ENCODE assay signal across 8 cellular contexts in the genomic region with DNA sequence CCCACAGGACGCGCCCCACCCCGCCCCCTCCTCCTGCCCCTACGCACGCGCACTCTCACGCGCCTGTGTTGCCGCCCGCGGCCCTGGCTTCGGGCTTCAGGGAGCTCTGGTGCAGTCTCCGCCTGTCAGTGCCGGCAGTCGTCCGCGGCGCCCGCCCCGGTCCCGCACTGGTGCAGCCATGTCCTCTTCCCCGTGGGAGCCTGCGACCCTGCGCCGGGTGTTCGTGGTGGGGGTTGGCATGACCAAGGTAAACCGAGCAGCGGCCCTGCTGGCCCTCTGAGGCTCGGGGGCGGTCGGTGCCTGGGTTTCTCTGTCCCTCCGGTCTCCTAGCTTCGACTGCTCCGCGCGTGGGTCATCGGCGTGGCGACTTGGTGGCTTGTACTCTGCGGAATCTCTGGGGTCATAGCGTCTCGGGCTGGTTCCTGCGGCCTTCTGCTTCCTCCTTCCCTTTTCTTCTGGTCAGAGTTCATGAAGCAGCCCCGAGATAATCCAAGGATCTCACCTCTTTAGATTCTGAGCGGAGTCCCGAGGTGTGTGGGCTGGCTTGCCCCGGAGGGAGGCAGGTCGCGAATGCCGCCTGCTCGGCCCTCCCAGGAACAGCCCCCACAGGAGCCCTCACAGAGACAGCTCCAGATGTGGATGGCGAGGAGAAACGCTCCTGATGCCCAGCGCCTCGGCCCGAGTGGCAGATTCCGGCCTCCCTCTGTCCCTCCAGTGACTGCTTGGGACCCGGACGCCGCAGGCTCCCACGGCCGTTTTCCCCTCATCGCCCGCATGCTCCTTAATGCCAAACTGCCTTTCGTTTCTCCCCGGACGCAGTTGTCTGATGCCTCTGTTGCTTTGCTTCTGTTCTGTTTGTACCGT. TPM values are rescaled to one million over a fixed set of nuclear protein-coding genes. Genes with fewer than 3 reads are reported as not detected.
A peak's percentile ranks its signal among the peaks of the same experiment; 100 is the strongest.
DNase-seq lines count a peak whose midpoint lies in the region; ATAC-seq, FAIRE-seq and TF ChIP-seq lines count a peak whose summit lies in the region.

A gene with protein sequence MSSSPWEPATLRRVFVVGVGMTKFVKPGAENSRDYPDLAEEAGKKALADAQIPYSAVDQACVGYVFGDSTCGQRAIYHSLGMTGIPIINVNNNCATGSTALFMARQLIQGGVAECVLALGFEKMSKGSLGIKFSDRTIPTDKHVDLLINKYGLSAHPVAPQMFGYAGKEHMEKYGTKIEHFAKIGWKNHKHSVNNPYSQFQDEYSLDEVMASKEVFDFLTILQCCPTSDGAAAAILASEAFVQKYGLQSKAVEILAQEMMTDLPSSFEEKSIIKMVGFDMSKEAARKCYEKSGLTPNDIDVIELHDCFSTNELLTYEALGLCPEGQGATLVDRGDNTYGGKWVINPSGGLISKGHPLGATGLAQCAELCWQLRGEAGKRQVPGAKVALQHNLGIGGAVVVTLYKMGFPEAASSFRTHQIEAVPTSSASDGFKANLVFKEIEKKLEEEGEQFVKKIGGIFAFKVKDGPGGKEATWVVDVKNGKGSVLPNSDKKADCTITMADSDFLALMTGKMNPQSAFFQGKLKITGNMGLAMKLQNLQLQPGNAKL (plus strand): TSS at position 58 of the 864 bp plus-strand sequence. CDS start 121 bp downstream, at position 179.

- no peak within 1 kb of the TSS for H3K27ac Mint-ChIP-seq in neural crest cell (ENCODE audit: unreplicated experiment)
- H3K27ac Mint-ChIP-seq in stimulated activated naive CD8-positive, alpha-beta T cell treated with anti-CD3 and anti-CD28 coated beads, Interleukin-15, amount 100 ng/mL, for 72 hours = peak within 1 kb of the TSS; percentile 80 to 94

- TF ChIP-seq CTCF in fibroblast of villous mesenchyme (IDR thresholded peaks at IDR 0.05; ENCODE audit: insufficient read depth, low read depth, low read length) (no peak), neural crest cell (conservative IDR thresholded peaks at IDR 0.05) (no peak)

- peak within 1 kb of the TSS; percentile 91 for H2AFZ ChIP-seq in ACC112 (ENCODE audit: low read length, unreplicated experiment)

- no peaks in the 10 kb centered on the region for H3K36me3 ChIP-seq in ACC112 (ENCODE audit: insufficient read depth, low read length)

- peak within 1 kb of the TSS; percentile 92 for H3K4me3 ChIP-seq in ACC112 (ENCODE audit: low read depth, low read length)
- peak within 1 kb of the TSS; percentile 79 for H3K4me3 ChIP-seq in fibroblast of villous mesenchyme (ENCODE audit: low read depth, low read length)

- peak within 1 kb of the TSS; percentile 88 for H3K4me3 Mint-ChIP-seq in neural crest cell
- H3K4me3 Mint-ChIP-seq in stimulated activated naive CD8-positive, alpha-beta T cell treated with anti-CD3 and anti-CD28 coated beads, Interleukin-15, amount 100 ng/mL, for 72 hours = peak within 1 kb of the TSS; percentile 81 to 91

- peak; percentile 72 for ATAC-seq in GM18909 (IDR thresholded peaks at IDR 0.05; ENCODE audit: poor library complexity, unreplicated experiment)
- ATAC-seq in stimulated activated naive CD8-positive, alpha-beta T cell treated with anti-CD3 and anti-CD28 coated beads, Interleukin-15, amount 100 ng/mL, for 72 hours = peak; percentile 96

- H3K36me3 Mint-ChIP-seq in neural crest cell (ENCODE audit: low read depth) = no peaks in the 10 kb centered on the region

- H3K4me1 ChIP-seq in ACC112 (ENCODE audit: control insufficient read depth, insufficient read depth, low read length, unreplicated experiment) = peaks cover 10% of the 10 kb centered on the region

- no peaks in the 10 kb centered on the region for H3K27me3 ChIP-seq in ACC112 (ENCODE audit: insufficient read depth, low read length)

- no peak for FAIRE-seq in RCC 7860 (lab: Jason Lieb, UNC)

- no peak within 1 kb of the TSS for H3K27ac ChIP-seq in ACC112 (ENCODE audit: low read depth, low read length)

- DNase-seq in HS-27A (ENCODE audit: low read depth) = peak; percentile 26
- DNase-seq in RCC 7860 (ENCODE audit: low spot score) = peak; percentile 25
- peak; percentile 91 for DNase-seq in activated effector memory CD4-positive, alpha-beta T cell treated with anti-CD3 and anti-CD28 coated beads, Interleukin-2, amount 50 U/mL, for 16 hours
- peak; percentile 74 for DNase-seq in fibroblast of villous mesenchyme (ENCODE audit: low read depth)
- peak; percentile 63 for DNase-seq in neural crest cell (ENCODE audit: low read depth, low spot score)
- peak; percentile 71 to 76 for DNase-seq in stimulated activated naive CD8-positive, alpha-beta T cell treated with anti-CD3 and anti-CD28 coated beads, Interleukin-15, amount 100 ng/mL, for 72 hours

- no peaks in the 10 kb centered on the region for H3K79me2 ChIP-seq in ACC112 (ENCODE audit: control insufficient read depth, insufficient read depth, low read length, unreplicated experiment)

- H3K9me3 Mint-ChIP-seq in neural crest cell = no peaks in the 10 kb centered on the region
- no peaks in the 10 kb centered on the region for H3K9me3 Mint-ChIP-seq in stimulated activated naive CD8-positive, alpha-beta T cell treated with anti-CD3 and anti-CD28 coated beads, Interleukin-15, amount 100 ng/mL, for 72 hours

- H3K27me3 Mint-ChIP-seq in neural crest cell (ENCODE audit: low read depth) = peaks cover 53% of the 10 kb centered on the region
- H3K27me3 Mint-ChIP-seq in stimulated activated naive CD8-positive, alpha-beta T cell treated with anti-CD3 and anti-CD28 coated beads, Interleukin-15, amount 100 ng/mL, for 72 hours = no peaks in the 10 kb centered on the region

- peaks cover 9% of the 10 kb centered on the region for H3K4me1 Mint-ChIP-seq in neural crest cell
- peaks cover 18% of the 10 kb centered on the region for H3K4me1 Mint-ChIP-seq in stimulated activated naive CD8-positive, alpha-beta T cell treated with anti-CD3 and anti-CD28 coated beads, Interleukin-15, amount 100 ng/mL, for 72 hours

RNA-seq across cellular contexts. Expression of the gene that starts here (rescaled TPM):
- total RNA-seq in fibroblast of villous mesenchyme (113 and 170 TPM in 2 replicates), neural crest cell (61.8 and 64.8 TPM in 2 replicates)

Comparison
In these comparisons a context has a peak if more than half of its experiments do, and no peak if none do; other contexts are left out.
1. DNase-seq: peak in every context shown above with its lines; median percentile 91 in activated effector memory CD4-positive, alpha-beta T cell treated with anti-CD3 and anti-CD28 coated beads, Interleukin-2, amount 50 U/mL, for 16 hours; 74 in fibroblast of villous mesenchyme; 74 in stimulated activated naive CD8-positive, alpha-beta T cell treated with anti-CD3 and anti-CD28 coated beads, Interleukin-15, amount 100 ng/mL, for 72 hours; 63 in neural crest cell; 26 in HS-27A; 25 in RCC 7860.